ENCODE assay signal across 10 cellular contexts in genomic region chr3:17749705-17750293, GRCh38. TPM values are rescaled to one million over a fixed set of nuclear protein-coding genes. Genes with fewer than 3 reads are reported as not detected.
DNase-seq lines count a peak whose midpoint lies in the region; ATAC-seq and TF ChIP-seq lines count a peak whose summit lies in the region.
"Had no signal": no experiment of that assay in that cellular context is flagged by ENCODE, and none has a peak within 500 bp of the region (broad histone marks: within the 10 kb centered on the region; RNA-seq: fewer than 3 reads in every experiment).

No MANE protein-coding gene starts in this region.

- no peaks in the 10 kb centered on the region for H3K79me1 ChIP-seq in mesenchymal stem cell (replicated peaks; ENCODE audit: low read length, poor library complexity, severe bottlenecking)

- no peak overlapping the region for H4K91ac ChIP-seq in mesenchymal stem cell (ENCODE audit: low read length)

- H3K36me3 ChIP-seq in SU-DHL-6 (ENCODE audit: low read length) = no peaks in the 10 kb centered on the region
- no peaks in the 10 kb centered on the region for H3K36me3 ChIP-seq in mesenchymal stem cell (ENCODE audit: control insufficient read depth in 1 of 2, insufficient read depth in 2 of 2, low read depth in 1 of 2, low read length in 2 of 2)
- H3K36me3 ChIP-seq in upper lobe of right lung = no peaks in the 10 kb centered on the region
- H3K36me3 ChIP-seq: cardiac muscle cell had no signal

- H3K4me2 ChIP-seq in SU-DHL-6 (ENCODE audit: low read depth, low read length, poor library complexity, severe bottlenecking) = peak overlapping the region; percentile 32
- H3K4me2 ChIP-seq in mesenchymal stem cell (ENCODE audit: low read length, poor library complexity, severe bottlenecking) = no peak overlapping the region

- H2BK12ac ChIP-seq in mesenchymal stem cell (ENCODE audit: low read length in 2 of 2) = no peak overlapping the region

- H2BK120ac ChIP-seq in mesenchymal stem cell (ENCODE audit: low read depth, low read length) = no peak overlapping the region

- H3K4me3 ChIP-seq in SU-DHL-6 (ENCODE audit: insufficient read depth, low read length, poor library complexity, severe bottlenecking) = no peak overlapping the region
- H3K4me3 ChIP-seq in mesenchymal stem cell (ENCODE audit: insufficient read depth in 1 of 2, low read depth in 1 of 2, low read length in 2 of 2) = peak overlapping the region in 1 of 2 experiments; percentile 65
- H3K4me3 ChIP-seq in upper lobe of right lung = no peak overlapping the region
- H3K4me3 ChIP-seq: cardiac muscle cell had no signal

- no peaks in the 10 kb centered on the region for H3K9me2 ChIP-seq in SU-DHL-6 (replicated peaks; ENCODE audit: insufficient read depth, low read length)

- intact Hi-C loops in upper lobe of right lung (cut with DNase I) = no loop called here

- no peak overlapping the region for H3K14ac ChIP-seq in mesenchymal stem cell (ENCODE audit: low read length in 2 of 2)

- no peak overlapping the region for H2BK15ac ChIP-seq in mesenchymal stem cell (ENCODE audit: low read depth, poor library complexity, severe bottlenecking)

- peaks cover 2% of the 10 kb centered on the region for H3K4me1 ChIP-seq in mesenchymal stem cell (ENCODE audit: control insufficient read depth, insufficient read depth, low read depth, low read length)
- H3K4me1 ChIP-seq in upper lobe of right lung = peaks cover 5% of the 10 kb centered on the region

- no peaks in the 10 kb centered on the region for H3F3A ChIP-seq in SU-DHL-6 (ENCODE audit: insufficient read depth)

- H3K79me2 ChIP-seq in SU-DHL-6 (ENCODE audit: insufficient read depth, low read length) = no peaks in the 10 kb centered on the region

- peak overlapping the region in 1 of 2 experiments; percentile 18 for H3K18ac ChIP-seq in mesenchymal stem cell (ENCODE audit: low read depth in 1 of 2, low read length in 2 of 2)

- H3K9me3 ChIP-seq in SU-DHL-6 (ENCODE audit: insufficient read depth, low read length) (no peaks in the 10 kb centered on the region), mesenchymal stem cell (ENCODE audit: control insufficient read depth, low read length) (no peaks in the 10 kb centered on the region), upper lobe of right lung (no peaks in the 10 kb centered on the region)

- 88% methylated on average over 2 of the region's 3 CpGs for WGBS in mesenchymal stem cell

- H3K27me3 ChIP-seq in SU-DHL-6 (ENCODE audit: low read length) (no peaks in the 10 kb centered on the region), mesenchymal stem cell (ENCODE audit: control insufficient read depth in 1 of 2, insufficient read depth in 1 of 2, low read length in 2 of 2) (no peaks in the 10 kb centered on the region), upper lobe of right lung (no peaks in the 10 kb centered on the region)
- H3K27me3 ChIP-seq: cardiac muscle cell had no signal

- no peak overlapping the region for H2BK5ac ChIP-seq in mesenchymal stem cell (ENCODE audit: low read depth, low read length, poor library complexity, severe bottlenecking)

- H2AK5ac ChIP-seq in mesenchymal stem cell (ENCODE audit: low read length, severe bottlenecking) = no peak overlapping the region

- H2AFZ ChIP-seq in SU-DHL-6 (ENCODE audit: low read depth, low read length, severe bottlenecking) (no peak overlapping the region), mesenchymal stem cell (ENCODE audit: low read depth, low read length) (no peak overlapping the region)

- no peak overlapping the region for H3K4ac ChIP-seq in mesenchymal stem cell (ENCODE audit: low read depth in 1 of 2, low read length in 2 of 2)

- H3K27ac ChIP-seq in SU-DHL-6 (ENCODE audit: low read depth, low read length) (no peak overlapping the region), mesenchymal stem cell (ENCODE audit: low read length, poor library complexity, severe bottlenecking) (no peak overlapping the region), upper lobe of right lung (no peak overlapping the region)
- H3K27ac ChIP-seq: cardiac muscle cell had no signal

- ATAC-seq in GM18502 (IDR thresholded peaks at IDR 0.05; ENCODE audit: poor library complexity, unreplicated experiment) = peak; percentile 26
- ATAC-seq in GM21825 (IDR thresholded peaks at IDR 0.05; ENCODE audit: unreplicated experiment) = peak; percentile 25
- ATAC-seq in upper lobe of right lung = no peak

- TF ChIP-seq CTCF in SU-DHL-6 (IDR thresholded peaks at IDR 0.05; ENCODE audit: insufficient read depth, low read length, poor library complexity, severe bottlenecking) = no peak
- TF ChIP-seq CTCF in upper lobe of right lung (IDR thresholded peaks at IDR 0.05) = no peak

- H4K20me1 ChIP-seq in SU-DHL-6 (ENCODE audit: low read depth, low read length) = no peaks in the 10 kb centered on the region

- H3K9ac ChIP-seq in SU-DHL-6 (ENCODE audit: low read length) = no peak overlapping the region
- peak overlapping the region; percentile 65 for H3K9ac ChIP-seq in mesenchymal stem cell (ENCODE audit: low read length)

- in situ Hi-C loops in G401 (cut with HindIII; ENCODE audit: low sequenced_read_pairs) = no loop called here

- no peak overlapping the region for H3K23ac ChIP-seq in mesenchymal stem cell (ENCODE audit: low read length in 2 of 2)

- H4K8ac ChIP-seq in mesenchymal stem cell (ENCODE audit: low read length) = no peak overlapping the region

- no peak for DNase-seq in mesenchymal stem cell
- DNase-seq in stimulated activated CD4-positive, alpha-beta T cell treated with anti-CD3 and anti-CD28 coated beads, Interleukin-2, amount 100 ng/mL, for 48 hours = no peak
- DNase-seq in NCI-H146 (lab: John Stamatoyannopoulos, UW) = no peak
- DNase-seq in G401 (ENCODE audit: low spot score) = no peak
- no peak for DNase-seq in upper lobe of right lung
- DNase-seq: islet precursor cell had no signal

RNA-seq across cellular contexts. Expression of gene TBC1D5, which starts 7.4 kb away (rescaled TPM):
- polyA plus RNA-seq in mesenchymal stem cell (2013, experiment 1 of 2) = 32.4 TPM
- polyA plus RNA-seq in mesenchymal stem cell (2013, experiment 2 of 2) = 29.1 TPM
- 27.7 and 51.3 TPM in 2 replicates for total RNA-seq in G401 (2014; rRNA removed; shearing (Covaris generic))
- 74.6 TPM for total RNA-seq in upper lobe of right lung
